17 cellular contexts compared by ENCODE assay signal in the genomic region with DNA sequence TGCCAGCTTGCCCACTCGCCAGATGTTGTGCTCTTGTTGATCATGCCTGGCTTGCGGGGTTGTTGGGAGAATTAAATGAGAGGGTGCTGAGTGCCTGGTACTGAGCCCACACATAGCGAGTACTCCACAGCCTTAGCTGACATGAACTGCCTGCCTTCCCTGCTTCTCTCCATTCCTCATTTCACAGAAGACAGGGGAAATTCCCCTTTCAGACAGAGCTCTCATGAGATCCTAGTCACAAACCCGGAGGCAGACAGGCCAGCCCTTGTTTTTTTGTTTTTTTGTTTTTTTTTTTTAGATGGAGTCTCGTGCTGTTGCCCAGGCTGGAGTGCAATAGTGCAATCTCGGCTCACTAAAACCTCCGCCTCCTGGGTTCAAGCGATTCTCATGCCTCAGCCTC. TPM values are rescaled to one million over a fixed set of nuclear protein-coding genes. Genes with fewer than 3 reads are reported as not detected.
DNase-seq lines count a peak whose midpoint lies in the region; ATAC-seq and TF ChIP-seq lines count a peak whose summit lies in the region.
"Had no signal": no experiment of that assay in that cellular context is flagged by ENCODE, and none has a peak within 500 bp of the region (broad histone marks: within the 10 kb centered on the region; RNA-seq: fewer than 3 reads in every experiment).

No MANE protein-coding gene starts in this region.

- no peak overlapping the region for H3K4me3 Mint-ChIP-seq in stimulated activated naive B cell treated with anti-CD40 and anti-IgM and Interleukin-4, amounts not matched to agents 10 μg/mL and 1 μg/mL and 100 μg/mL, for 72 hours
- H3K4me3 Mint-ChIP-seq in activated T-helper 2 cell treated with anti-CD3 and anti-CD28 coated beads, Interferon-gamma antibody, Interleukin-2, Interleukin-4, amounts not matched to agents 10 μg/mL and 5 μg/mL and 100 μg/mL, durations not matched to agents 14 hours and 24 hours and 36 hours (ENCODE audit: low read depth) = no peak overlapping the region
- H3K4me3 Mint-ChIP-seq: CD4-positive, alpha-beta T cell; H9 had no signal

- H3K27me3 ChIP-seq in OCI-LY3 (ENCODE audit: low read depth, low read length) = peaks cover 15% of the 10 kb centered on the region; the same call in 1 of the 2 replicates
- H3K27me3 ChIP-seq: BLaER1 treated with 17β-estradiol and CSF1 and Interleukin-3, amounts not matched to agents 10 nM and 100 nM had no signal

- H3K27ac Mint-ChIP-seq in stimulated activated naive B cell treated with anti-CD40 and anti-IgM and Interleukin-4, amounts not matched to agents 10 μg/mL and 1 μg/mL and 100 μg/mL, for 72 hours = peak overlapping the region; percentile 71
- no peak overlapping the region for H3K27ac Mint-ChIP-seq in activated T-helper 2 cell treated with anti-CD3 and anti-CD28 coated beads, Interferon-gamma antibody, Interleukin-2, Interleukin-4, amounts not matched to agents 10 μg/mL and 5 μg/mL and 100 μg/mL, durations not matched to agents 14 hours and 24 hours and 36 hours
- H3K27ac Mint-ChIP-seq: CD4-positive, alpha-beta T cell; H9 had no signal

- intact Hi-C loops in activated T-helper 2 cell treated with anti-CD3 and anti-CD28 coated beads, Interferon-gamma antibody, Interleukin-2, Interleukin-4, amounts not matched to agents 10 μg/mL and 5 μg/mL and 100 μg/mL, durations not matched to agents 14 hours and 24 hours and 36 hours (cut with micrococcal nuclease) = no loop called here

- no peaks in the 10 kb centered on the region for H3K9me3 ChIP-seq in OCI-LY3 (ENCODE audit: insufficient read depth, low read length)
- H3K9me3 ChIP-seq: BLaER1 treated with 17β-estradiol and CSF1 and Interleukin-3, amounts not matched to agents 10 nM and 100 nM had no signal

- H3K36me3 Mint-ChIP-seq in stimulated activated naive B cell treated with anti-CD40 and anti-IgM and Interleukin-4, amounts not matched to agents 10 μg/mL and 1 μg/mL and 100 μg/mL, for 72 hours = no peaks in the 10 kb centered on the region
- no peaks in the 10 kb centered on the region for H3K36me3 Mint-ChIP-seq in activated T-helper 2 cell treated with anti-CD3 and anti-CD28 coated beads, Interferon-gamma antibody, Interleukin-2, Interleukin-4, amounts not matched to agents 10 μg/mL and 5 μg/mL and 100 μg/mL, durations not matched to agents 14 hours and 24 hours and 36 hours (ENCODE audit: low read depth)

- H3K27ac ChIP-seq in OCI-LY3 (ENCODE audit: low read length) = no peak overlapping the region
- H3K27ac ChIP-seq: GM23248, KMS-11 had no signal

- no peaks in the 10 kb centered on the region for H3K27me3 Mint-ChIP-seq in stimulated activated naive B cell treated with anti-CD40 and anti-IgM and Interleukin-4, amounts not matched to agents 10 μg/mL and 1 μg/mL and 100 μg/mL, for 72 hours
- H3K27me3 Mint-ChIP-seq in activated T-helper 2 cell treated with anti-CD3 and anti-CD28 coated beads, Interferon-gamma antibody, Interleukin-2, Interleukin-4, amounts not matched to agents 10 μg/mL and 5 μg/mL and 100 μg/mL, durations not matched to agents 14 hours and 24 hours and 36 hours (ENCODE audit: low read depth) = no peaks in the 10 kb centered on the region
- H3K27me3 Mint-ChIP-seq: CD4-positive, alpha-beta T cell had no signal

- H3K4me1 Mint-ChIP-seq in stimulated activated naive B cell treated with anti-CD40 and anti-IgM and Interleukin-4, amounts not matched to agents 10 μg/mL and 1 μg/mL and 100 μg/mL, for 72 hours = peaks cover 29 to 37% of the 10 kb centered on the region in 2 donors
- H3K4me1 Mint-ChIP-seq in activated T-helper 2 cell treated with anti-CD3 and anti-CD28 coated beads, Interferon-gamma antibody, Interleukin-2, Interleukin-4, amounts not matched to agents 10 μg/mL and 5 μg/mL and 100 μg/mL, durations not matched to agents 14 hours and 24 hours and 36 hours (ENCODE audit: low read depth) = peaks cover 14% of the 10 kb centered on the region

- H3K79me2 ChIP-seq in OCI-LY3 (ENCODE audit: low read length) = no peaks in the 10 kb centered on the region; the same call in 1 of the 2 replicates

- peaks cover 33% of the 10 kb centered on the region for H3K4me1 ChIP-seq in OCI-LY3 (ENCODE audit: low read length)

- DNase-seq in COLO829 (ENCODE audit: low spot score) (peak; percentile 45), foreskin melanocyte (peak; percentile 55), COLO668 (lab: John Stamatoyannopoulos, UW; ENCODE audit: unreplicated experiment) (no peak), DMS114 treated with DMSO at 0.1 percent for 48 hours (lab: John Stamatoyannopoulos, UW; ENCODE audit: unreplicated experiment) (no peak)
- no peak for DNase-seq in stimulated activated naive B cell treated with anti-CD40 and anti-IgM and Interleukin-4, amounts not matched to agents 10 μg/mL and 1 μg/mL and 100 μg/mL, for 72 hours
- DNase-seq in activated T-helper 2 cell treated with anti-CD3 and anti-CD28 coated beads, Interferon-gamma antibody, Interleukin-2, Interleukin-4, amounts not matched to agents 10 μg/mL and 5 μg/mL and 100 μg/mL, durations not matched to agents 14 hours and 24 hours and 36 hours (ENCODE audit: low spot score) = no peak
- DNase-seq: ACHN; CD4-positive, alpha-beta T cell; COR-L47; DND-41; GDM1; GM23248; H9 had no signal

- no peak overlapping the region for H3K4me3 ChIP-seq in OCI-LY3 (ENCODE audit: low read length)
- H3K4me3 ChIP-seq: BLaER1 treated with 17β-estradiol and CSF1 and Interleukin-3, amounts not matched to agents 10 nM and 100 nM; GM23248 had no signal

- no peaks in the 10 kb centered on the region for H3K36me3 ChIP-seq in OCI-LY3 (replicated peaks; ENCODE audit: low read depth, low read length)
- H3K36me3 ChIP-seq: BLaER1 treated with 17β-estradiol and CSF1 and Interleukin-3, amounts not matched to agents 10 nM and 100 nM had no signal

- no peaks in the 10 kb centered on the region for H4K20me1 ChIP-seq in OCI-LY3 (ENCODE audit: insufficient read depth, low read length)
- H4K20me1 ChIP-seq: BLaER1 treated with 17β-estradiol and CSF1 and Interleukin-3, amounts not matched to agents 10 nM and 100 nM had no signal

- peak in 1 of 2 donors; percentile 22 for ATAC-seq in stimulated activated naive B cell treated with anti-CD40 and anti-IgM and Interleukin-4, amounts not matched to agents 10 μg/mL and 1 μg/mL and 100 μg/mL, for 72 hours (replicated peaks)
- ATAC-seq: HepG2 had no signal

- H3K4me2 ChIP-seq in OCI-LY3 (ENCODE audit: low read length) = peak overlapping the region; percentile 38
- H3K4me2 ChIP-seq: KMS-11 had no signal

- no peak overlapping the region for H3K9ac ChIP-seq in OCI-LY3 (ENCODE audit: low read length)
- H3K9ac ChIP-seq: GM23248, KMS-11 had no signal

- H3K9me3 Mint-ChIP-seq in stimulated activated naive B cell treated with anti-CD40 and anti-IgM and Interleukin-4, amounts not matched to agents 10 μg/mL and 1 μg/mL and 100 μg/mL, for 72 hours = no peaks in the 10 kb centered on the region
- no peaks in the 10 kb centered on the region for H3K9me3 Mint-ChIP-seq in activated T-helper 2 cell treated with anti-CD3 and anti-CD28 coated beads, Interferon-gamma antibody, Interleukin-2, Interleukin-4, amounts not matched to agents 10 μg/mL and 5 μg/mL and 100 μg/mL, durations not matched to agents 14 hours and 24 hours and 36 hours
- H3K9me3 Mint-ChIP-seq: CD4-positive, alpha-beta T cell had no signal

- TF ChIP-seq CTCF in OCI-LY3 (IDR thresholded peaks at IDR 0.05; ENCODE audit: low read depth, low read length) = no peak

- H2AFZ ChIP-seq in OCI-LY3 (ENCODE audit: low read depth, low read length) = no peak overlapping the region
- H2AFZ ChIP-seq: GM23248 had no signal

RNA-seq across cellular contexts. Expression of a gene that starts 17.1 kb away (rescaled TPM):
- total RNA-seq in activated T-helper 2 cell treated with anti-CD3 and anti-CD28 coated beads, Interferon-gamma antibody, Interleukin-2, Interleukin-4, amounts not matched to agents 10 μg/mL and 5 μg/mL and 100 μg/mL, durations not matched to agents 14 hours and 24 hours and 36 hours = 86.8 and 91.3 TPM in 2 replicates

Comparison
In these comparisons a context has a peak if more than half of its experiments do, and no peak if none do; other contexts are left out.
1. DNase-seq: peak in COLO829 (single experiment) and foreskin melanocyte (single experiment); none in stimulated activated naive B cell treated with anti-CD40 and anti-IgM and Interleukin-4, amounts not matched to agents 10 μg/mL and 1 μg/mL and 100 μg/mL, for 72 hours (single experiment), activated T-helper 2 cell treated with anti-CD3 and anti-CD28 coated beads, Interferon-gamma antibody, Interleukin-2, Interleukin-4, amounts not matched to agents 10 μg/mL and 5 μg/mL and 100 μg/mL, durations not matched to agents 14 hours and 24 hours and 36 hours (single experiment), COLO668 (single experiment) and DMS114 treated with DMSO at 0.1 percent for 48 hours (single experiment).